Comparison of ENCODE assay signal across 25 cellular contexts in genomic region chr6:1689141-1689540, GRCh38.
A peak's percentile ranks its signal among the peaks of the same experiment; 100 is the strongest.
DNase-seq lines count a peak whose midpoint lies in the region; ATAC-seq and TF ChIP-seq lines count a peak whose summit lies in the region.
"Had no signal": no experiment of that assay in that cellular context is flagged by ENCODE, and none has a peak within 500 bp of the region (broad histone marks: within the 10 kb centered on the region; RNA-seq: fewer than 3 reads in every experiment).

No MANE protein-coding gene starts in this region.

- H3K4me3 Mint-ChIP-seq in CD8-positive, alpha-beta T cell: no peak overlapping the region
- H3K4me3 Mint-ChIP-seq: B cell; naive thymus-derived CD8-positive, alpha-beta T cell; T-helper 17 cell had no signal

- no peak overlapping the region for H3K27ac ChIP-seq in HEK293 (ENCODE audit: extremely low read depth, low read depth, low read length)
- peak overlapping the region; percentile 53 for H3K27ac ChIP-seq in PC-3 (ENCODE audit: low read length)
- no peak overlapping the region for H3K27ac ChIP-seq in CD8-positive, alpha-beta T cell (ENCODE audit: low read depth, low read length)
- H3K27ac ChIP-seq: heart left ventricle, parathyroid adenoma, WERI-Rb-1 had no signal

- intact Hi-C loops in PC-3 (cut with micrococcal nuclease): loop anchor here (1.0 to 10.0 kb wide), 5 partner anchors 35 to 942 kb away; no protein-coding TSS in a partner anchor
- intact Hi-C loops in CD8-positive, alpha-beta T cell (cut with DNase I, micrococcal nuclease): no loop called here

- H3K4me3 ChIP-seq in HEK293 (ENCODE audit: low read depth, low read length): no peak overlapping the region
- no peak overlapping the region for H3K4me3 ChIP-seq in PC-3 (ENCODE audit: low read length)
- no peak overlapping the region for H3K4me3 ChIP-seq in foreskin fibroblast (ENCODE audit: low read depth in 1 of 2, low read length in 2 of 2)
- no peak overlapping the region for H3K4me3 ChIP-seq in CD8-positive, alpha-beta T cell (ENCODE audit: low read depth, low read length)
- H3K4me3 ChIP-seq: heart left ventricle, lung had no signal

- no peak for TF ChIP-seq CTCF in HEK293 (tag by site-specific recombination; IDR thresholded peaks at IDR 0.05)
- no peak for TF ChIP-seq CTCF in PC-3 (conservative IDR thresholded peaks at IDR 0.05; ENCODE audit: low read depth, low read length)
- TF ChIP-seq CTCF in foreskin fibroblast (IDR thresholded peaks at IDR 0.05; ENCODE audit: low read depth, low read length): no peak
- no peak for TF ChIP-seq CTCF in CD8-positive, alpha-beta T cell (IDR thresholded peaks at IDR 0.05)

- H4K20me1 ChIP-seq in PC-3 (ENCODE audit: low read length): no peaks in the 10 kb centered on the region

- H3K4me1 ChIP-seq in HEK293 (ENCODE audit: control insufficient read depth, insufficient read depth, low read length): peaks cover 18% of the 10 kb centered on the region
- H3K4me1 ChIP-seq in PC-3 (ENCODE audit: insufficient read depth, low read length): peaks cover 55% of the 10 kb centered on the region
- H3K4me1 ChIP-seq in CD8-positive, alpha-beta T cell (ENCODE audit: insufficient read depth, low read length): no peaks in the 10 kb centered on the region
- H3K4me1 ChIP-seq: Caco-2, parathyroid adenoma had no signal

- H3K9me2 ChIP-seq in PC-3 (replicated peaks; ENCODE audit: low read length): no peaks in the 10 kb centered on the region

- H2AFZ ChIP-seq in PC-3 (ENCODE audit: low read length): no peak overlapping the region
- H2AFZ ChIP-seq: parathyroid adenoma had no signal

- POLR2A ChIA-PET in HEK293 (lab: Yijun Ruan, JAX) (no interaction called here), PC-3 (lab: Charles Lee; ENCODE audit: unreplicated experiment) (interaction anchor here (0.6 kb wide), 1 partner anchor 299 kb away, joined by 5 read pairs; no protein-coding TSS in a partner anchor)
- POLR2A ChIA-PET in CD8-positive, alpha-beta T cell (lab: Charles Lee): no interaction called here

- H3K27me3 Mint-ChIP-seq in CD8-positive, alpha-beta T cell (ENCODE audit: low read depth): no peaks in the 10 kb centered on the region
- H3K27me3 Mint-ChIP-seq: B cell; naive thymus-derived CD8-positive, alpha-beta T cell; T-helper 17 cell had no signal

- no peaks in the 10 kb centered on the region for H3K9me3 Mint-ChIP-seq in CD8-positive, alpha-beta T cell

- H3K4me2 ChIP-seq in PC-3 (ENCODE audit: low read length): peak overlapping the region; percentile 52

- H3K9ac ChIP-seq in PC-3 (ENCODE audit: low read length): no peak overlapping the region
- H3K9ac ChIP-seq: parathyroid adenoma had no signal

- DNase-seq in PC-3: peak; percentile 87
- DNase-seq in foreskin fibroblast: peak; percentile 19 to 51
- peak; percentile 90 for DNase-seq in renal cortical epithelial cell (ENCODE audit: low read depth)
- DNase-seq in stimulated activated CD4-positive, alpha-beta T cell treated with anti-CD3 and anti-CD28 coated beads, Interleukin-15, amount 100 ng/mL, for 24 hours: no peak
- DNase-seq in CD8-positive, alpha-beta T cell: no peak
- DNase-seq in midbrain (lab: John Stamatoyannopoulos, UW): no peak
- DNase-seq: activated CD4-positive, alpha-beta T cell treated with anti-CD3 and anti-CD28 coated beads, Interleukin-2, amount 50 U/mL, for 4 hours; Caco-2; central memory CD4-positive, alpha-beta T cell; heart left ventricle; KG1; naive thymus-derived CD8-positive, alpha-beta T cell; NCI-H1092 treated with DMSO at 0.1 percent for 48 hours; NCI-H2081; NCI-H510A treated with DMSO at 0.1 percent for 48 hours; SHP77; stimulated activated CD4-positive, alpha-beta T cell treated with anti-CD3 and anti-CD28 coated beads, Interleukin-2, amount 100 ng/mL, for 24 hours; T-helper 17 cell; WERI-Rb-1 had no signal

- CTCF ChIA-PET in HEK293 (lab: Yijun Ruan, JAX): interaction anchor here (1.1 to 1.2 kb wide), 2 partner anchors 8 to 10 kb away, joined by 5 read pairs; no protein-coding TSS in a partner anchor
- CTCF ChIA-PET in PC-3 (lab: Charles Lee): no interaction called here
- CTCF ChIA-PET in CD8-positive, alpha-beta T cell (lab: Charles Lee): interaction anchor here (0.7 kb wide), 1 partner anchor 128 kb away, joined by 3 read pairs; no protein-coding TSS in a partner anchor

- no peak overlapping the region for H3K27ac Mint-ChIP-seq in CD8-positive, alpha-beta T cell
- H3K27ac Mint-ChIP-seq: B cell; naive thymus-derived CD8-positive, alpha-beta T cell; T-helper 17 cell had no signal

- H3K27me3 ChIP-seq in PC-3 (ENCODE audit: low read length): no peaks in the 10 kb centered on the region
- no peaks in the 10 kb centered on the region for H3K27me3 ChIP-seq in CD8-positive, alpha-beta T cell (ENCODE audit: insufficient read depth, low read length)
- H3K27me3 ChIP-seq: heart left ventricle had no signal

- H3K36me3 Mint-ChIP-seq in CD8-positive, alpha-beta T cell: peaks cover 4% of the 10 kb centered on the region

- H3F3A ChIP-seq in PC-3 (ENCODE audit: low read length, unreplicated experiment): peaks cover 14% of the 10 kb centered on the region

- BruUV-seq in PC-3 (replicated peaks; lab: Mats Ljungman, UMichigan): no TSS peak

- H3K4me1 Mint-ChIP-seq in CD8-positive, alpha-beta T cell (ENCODE audit: low read depth): no peaks in the 10 kb centered on the region
- H3K4me1 Mint-ChIP-seq: B cell had no signal

- no peaks in the 10 kb centered on the region for H3K79me2 ChIP-seq in PC-3 (ENCODE audit: low read length)
- H3K79me2 ChIP-seq: parathyroid adenoma had no signal

- H3K9me3 ChIP-seq in HEK293 (ENCODE audit: control insufficient read depth, insufficient read depth, low read depth, low read length) (no peaks in the 10 kb centered on the region; the same call in 1 of the 2 replicates), PC-3 (ENCODE audit: low read length) (no peaks in the 10 kb centered on the region)
- no peaks in the 10 kb centered on the region for H3K9me3 ChIP-seq in CD8-positive, alpha-beta T cell (ENCODE audit: low read length)
- H3K9me3 ChIP-seq: Caco-2, heart left ventricle had no signal

- ATAC-seq in PC-3 (peak; percentile 54), HG03196 (IDR thresholded peaks at IDR 0.05; ENCODE audit: unreplicated experiment) (no peak)
- no peak for ATAC-seq in CD8-positive, alpha-beta T cell
- ATAC-seq: HCT116; heart left ventricle; naive thymus-derived CD8-positive, alpha-beta T cell; T-helper 17 cell had no signal

- no peaks in the 10 kb centered on the region for H3K36me3 ChIP-seq in HEK293 (ENCODE audit: control insufficient read depth in 2 of 2, insufficient read depth in 1 of 2, low read length in 2 of 2)
- H3K36me3 ChIP-seq in PC-3 (ENCODE audit: low read depth, low read length): no peaks in the 10 kb centered on the region
- no peaks in the 10 kb centered on the region for H3K36me3 ChIP-seq in CD8-positive, alpha-beta T cell (ENCODE audit: insufficient read depth, low read length)
- H3K36me3 ChIP-seq: heart left ventricle, WERI-Rb-1 had no signal

TF ChIP-seq in HEK293, 187 proteins besides CTCF, POLR2A, EP300 and RAD21:
- TF ChIP-seq, protein P1, sequence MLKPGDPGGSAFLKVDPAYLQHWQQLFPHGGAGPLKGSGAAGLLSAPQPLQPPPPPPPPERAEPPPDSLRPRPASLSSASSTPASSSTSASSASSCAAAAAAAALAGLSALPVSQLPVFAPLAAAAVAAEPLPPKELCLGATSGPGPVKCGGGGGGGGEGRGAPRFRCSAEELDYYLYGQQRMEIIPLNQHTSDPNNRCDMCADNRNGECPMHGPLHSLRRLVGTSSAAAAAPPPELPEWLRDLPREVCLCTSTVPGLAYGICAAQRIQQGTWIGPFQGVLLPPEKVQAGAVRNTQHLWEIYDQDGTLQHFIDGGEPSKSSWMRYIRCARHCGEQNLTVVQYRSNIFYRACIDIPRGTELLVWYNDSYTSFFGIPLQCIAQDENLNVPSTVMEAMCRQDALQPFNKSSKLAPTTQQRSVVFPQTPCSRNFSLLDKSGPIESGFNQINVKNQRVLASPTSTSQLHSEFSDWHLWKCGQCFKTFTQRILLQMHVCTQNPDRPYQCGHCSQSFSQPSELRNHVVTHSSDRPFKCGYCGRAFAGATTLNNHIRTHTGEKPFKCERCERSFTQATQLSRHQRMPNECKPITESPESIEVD (tag by site-specific recombination; IDR thresholded peaks at IDR 0.05): 0 out of 2 replicates have a peak, but pooled peaks have one; percentile 11
- TF ChIP-seq KLF1 (tag by site-specific recombination; IDR thresholded peaks at IDR 0.05): peak; percentile 61; the same call in 1 of the 2 replicates
- TF ChIP-seq, protein P2, sequence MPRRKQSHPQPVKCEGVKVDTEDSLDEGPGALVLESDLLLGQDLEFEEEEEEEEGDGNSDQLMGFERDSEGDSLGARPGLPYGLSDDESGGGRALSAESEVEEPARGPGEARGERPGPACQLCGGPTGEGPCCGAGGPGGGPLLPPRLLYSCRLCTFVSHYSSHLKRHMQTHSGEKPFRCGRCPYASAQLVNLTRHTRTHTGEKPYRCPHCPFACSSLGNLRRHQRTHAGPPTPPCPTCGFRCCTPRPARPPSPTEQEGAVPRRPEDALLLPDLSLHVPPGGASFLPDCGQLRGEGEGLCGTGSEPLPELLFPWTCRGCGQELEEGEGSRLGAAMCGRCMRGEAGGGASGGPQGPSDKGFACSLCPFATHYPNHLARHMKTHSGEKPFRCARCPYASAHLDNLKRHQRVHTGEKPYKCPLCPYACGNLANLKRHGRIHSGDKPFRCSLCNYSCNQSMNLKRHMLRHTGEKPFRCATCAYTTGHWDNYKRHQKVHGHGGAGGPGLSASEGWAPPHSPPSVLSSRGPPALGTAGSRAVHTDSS (tag by site-specific recombination; IDR thresholded peaks at IDR 0.05): 0 out of 2 replicates have a peak, but pooled peaks have one; percentile 34
- TF ChIP-seq ZSCAN4 (tag by site-specific recombination; IDR thresholded peaks at IDR 0.05): no peak
TF ChIP-seq in HEK293: peak in this region for 3.

Comparison
In these comparisons a context has a peak if more than half of its experiments do, and no peak if none do; other contexts are left out.
1. DNase-seq: peak in PC-3 (single experiment), foreskin fibroblast (2 of 2) and renal cortical epithelial cell (single experiment); none in stimulated activated CD4-positive, alpha-beta T cell treated with anti-CD3 and anti-CD28 coated beads, Interleukin-15, amount 100 ng/mL, for 24 hours (single experiment), CD8-positive, alpha-beta T cell (0 of 7) and midbrain (single experiment).